ENCODE assay signal across 8 cellular contexts in the genomic region with DNA sequence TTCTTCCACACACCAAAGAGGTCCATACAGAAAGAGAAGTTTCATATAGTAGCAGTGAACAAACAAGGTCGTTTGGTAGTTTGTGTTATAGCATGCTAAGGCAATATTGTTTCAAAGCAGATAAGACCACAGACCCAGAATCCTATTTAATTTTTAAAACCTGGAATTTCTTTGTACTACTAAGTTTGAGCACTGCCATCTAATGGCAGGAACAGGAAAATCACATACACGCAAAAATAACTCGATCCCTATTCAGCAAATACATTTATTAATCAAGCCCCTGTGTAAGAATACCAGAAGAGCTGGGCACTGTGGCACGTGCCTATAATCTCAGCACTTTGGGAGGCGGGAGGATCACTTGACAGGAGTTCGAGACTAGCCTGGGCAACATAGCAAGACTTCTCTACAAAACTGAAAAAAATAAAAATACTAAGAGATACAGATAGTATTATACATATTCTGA. TPM values are rescaled to one million over a fixed set of nuclear protein-coding genes. Genes with fewer than 3 reads are reported as not detected.
DNase-seq lines count a peak whose midpoint lies in the region; ATAC-seq, FAIRE-seq and TF ChIP-seq lines count a peak whose summit lies in the region.

No MANE protein-coding gene starts in this region.

- TF ChIP-seq EP300 in HepG2 (IDR thresholded peaks at IDR 0.05; ENCODE audit: low read depth in 2 of 2, low read length in 2 of 2) (no peak), HepG2 (CRISPR knock-in tag; IDR thresholded peaks at IDR 0.05; ENCODE audit: borderline replicate concordance) (no peak)

- no peak for TF ChIP-seq POLR2A in NB4 (IDR thresholded peaks at IDR 0.05; ENCODE audit: extremely low read depth, insufficient read length)
- no peak for TF ChIP-seq POLR2A in HepG2 (IDR thresholded peaks at IDR 0.05; ENCODE audit: insufficient read depth in 1 of 2, low read depth in 2 of 2, low read length in 2 of 2)

- H3K27ac ChIP-seq in astrocyte (ENCODE audit: low read depth, low read length) (no peak overlapping the region), HepG2 (ENCODE audit: extremely low read length, insufficient read depth, low read length) (no peak overlapping the region), pancreas (no peak overlapping the region)

- H3K4me1 ChIP-seq in astrocyte (ENCODE audit: insufficient read depth, low read length) (peaks cover 6% of the 10 kb centered on the region), HepG2 (ENCODE audit: insufficient read depth, low read length) (peaks cover 35% of the 10 kb centered on the region), pancreas (peaks cover 5 to 14% (median 12%) of the 10 kb centered on the region in 3 donors)

- H3K9me3 Mint-ChIP-seq in astrocyte (ENCODE audit: unreplicated experiment), result no peaks in the 10 kb centered on the region

- peaks cover 20% of the 10 kb centered on the region for H3K79me2 ChIP-seq in astrocyte (ENCODE audit: insufficient read depth, low read length)
- H3K79me2 ChIP-seq in HepG2 (ENCODE audit: insufficient read depth, low read length), result peaks cover 13% of the 10 kb centered on the region

- POLR2A ChIA-PET in HepG2 (lab: Yijun Ruan, JAX), result interaction anchor here (0.9 kb wide), 1 partner anchor 22 kb away, joined by 3 read pairs; no protein-coding TSS in a partner anchor

- intact Hi-C loops in HepG2 (cut with micrococcal nuclease; ENCODE audit: unreplicated experiment) (loop anchor here (10.0 kb wide), 1 partner anchor 251 kb away; no protein-coding TSS in a partner anchor), pancreas (cut with DNase I) (no loop called here), posterior cingulate gyrus (cut with DNase I) (loop anchor here (10.0 kb wide), 1 partner anchor 281 kb away; no protein-coding TSS in a partner anchor)

- no peak overlapping the region for H3K27ac Mint-ChIP-seq in astrocyte (ENCODE audit: unreplicated experiment)

- H3K36me3 ChIP-seq in astrocyte (ENCODE audit: insufficient read depth, low read length), result no peaks in the 10 kb centered on the region
- no peaks in the 10 kb centered on the region for H3K36me3 ChIP-seq in HepG2 (replicated peaks in 1 of 2; ENCODE audit: control insufficient read depth in 1 of 2, insufficient read depth in 2 of 2, low read length in 2 of 2)
- no peaks in the 10 kb centered on the region for H3K36me3 ChIP-seq in pancreas

- no peak overlapping the region for H3K4me2 ChIP-seq in astrocyte (ENCODE audit: low read length)
- peak overlapping the region; percentile 53 for H3K4me2 ChIP-seq in HepG2 (ENCODE audit: low read depth, low read length)

- TF ChIP-seq CTCF in NB4 (IDR thresholded peaks at IDR 0.05; ENCODE audit: low read depth, low read length) (peak; percentile 35), astrocyte (IDR thresholded peaks at IDR 0.05; ENCODE audit: insufficient read depth, low read depth, low read length) (peak; percentile 64), HepG2 (CRISPR knock-in tag; IDR thresholded peaks at IDR 0.05) (peak; percentile 58), pancreas (IDR thresholded peaks at IDR 0.05) (peak in 2 of 4 donors; percentile 42 to 48)

- in situ Hi-C loops in HepG2 (cut with HindIII; ENCODE audit: extremely low pct_ligation_motif_present, low pct_unique_long_range_greater_than_20kb), result no loop called here

- no peaks in the 10 kb centered on the region for H3K36me3 Mint-ChIP-seq in astrocyte (ENCODE audit: low read depth, unreplicated experiment)

- no peaks in the 10 kb centered on the region for H3K27me3 ChIP-seq in astrocyte (ENCODE audit: insufficient read depth, low read length)
- peaks cover 0 to 4% of the 10 kb centered on the region in 2 experiments; a peak in 2 of 5 replicates for H3K27me3 ChIP-seq in HepG2 (ENCODE audit: control insufficient read depth in 1 of 2, insufficient read depth in 2 of 2, low read length in 2 of 2)
- no peaks in the 10 kb centered on the region for H3K27me3 ChIP-seq in pancreas

- TF ChIP-seq RAD21 in HepG2 (CRISPR knock-in tag; IDR thresholded peaks at IDR 0.05), result no peak

- CTCF ChIA-PET in HepG2 (lab: Yijun Ruan, JAX; ENCODE audit: low intra/inter-chr PET ratio, low total read pairs), result no interaction called here

- H3K9me3 ChIP-seq in astrocyte (ENCODE audit: insufficient read depth, low read depth, low read length) (no peaks in the 10 kb centered on the region), HepG2 (ENCODE audit: low read length) (no peaks in the 10 kb centered on the region), pancreas (no peaks in the 10 kb centered on the region)

- peaks cover 2% of the 10 kb centered on the region for H3K27me3 Mint-ChIP-seq in astrocyte (ENCODE audit: low read depth, unreplicated experiment)

- no peak overlapping the region for H3K4me3 Mint-ChIP-seq in astrocyte (ENCODE audit: unreplicated experiment)

- WGBS in HepG2 (ENCODE audit: low lambda C conversion rate), result 0% methylated on average over 6 of the region's 6 CpGs
- WGBS in pancreas, 2 donors, result 2 to 4% methylated on average over 6 of the region's 6 CpGs

- no peak for ATAC-seq in HepG2
- no peak for ATAC-seq in pancreas
- ATAC-seq in HG02642 (IDR thresholded peaks at IDR 0.05; ENCODE audit: poor library complexity, unreplicated experiment), result no peak

- no peak overlapping the region for H3K9ac ChIP-seq in astrocyte (ENCODE audit: low read length)
- H3K9ac ChIP-seq in HepG2 (ENCODE audit: insufficient read depth, low read depth, low read length), result no peak overlapping the region; the same call in 1 of the 2 replicates

- H2AFZ ChIP-seq in astrocyte (ENCODE audit: low read depth, low read length) (no peak overlapping the region), HepG2 (ENCODE audit: low read length) (peak overlapping the region; percentile 76)

- H3K4me3 ChIP-seq in NB4 (ENCODE audit: low read depth, low read length) (no peak overlapping the region), astrocyte (ENCODE audit: insufficient read depth, low read depth, low read length) (no peak overlapping the region), HepG2 (replicated peaks in 1 of 3; ENCODE audit: insufficient read depth in 1 of 3, low read depth in 2 of 3, low read length in 3 of 3) (no peak overlapping the region), pancreas (no peak overlapping the region)

- FAIRE-seq in astrocyte (lab: Jason Lieb, UNC) (no peak), HepG2 (lab: Jason Lieb, UNC) (no peak), pancreas (lab: Jason Lieb, UNC) (no peak)

- peak; percentile 8 for DNase-seq in NCI-H510A treated with DMSO at 0.1 percent for 48 hours (lab: John Stamatoyannopoulos, UW)
- no peak for DNase-seq in NCI-H510A (lab: John Stamatoyannopoulos, UW)
- DNase-seq in NB4 (ENCODE audit: low read depth), result peak; percentile 49
- DNase-seq in astrocyte (ENCODE audit: low read depth), result peak; percentile 10
- DNase-seq in HepG2 (ENCODE audit: low spot score), result peak; percentile 27
- no peak for DNase-seq in pancreas
- DNase-seq in posterior cingulate gyrus, result no peak

- H3K4me1 Mint-ChIP-seq in astrocyte (ENCODE audit: low read depth, unreplicated experiment), result peaks cover 11% of the 10 kb centered on the region

- no peaks in the 10 kb centered on the region for H4K20me1 ChIP-seq in astrocyte (ENCODE audit: insufficient read depth, low read length)
- no peaks in the 10 kb centered on the region for H4K20me1 ChIP-seq in HepG2 (ENCODE audit: insufficient read depth, low read length)

- no TSS peak for BruUV-seq in HepG2 (replicated peaks; lab: Mats Ljungman, UMichigan)

RNA-seq across cellular contexts. Expression of gene BTBD10, which starts 2.9 kb away (rescaled TPM):
- total RNA-seq in astrocyte, result 51.5 and 58.9 TPM in 2 replicates
- 26.6 and 37.0 TPM in 2 replicates for total RNA-seq in HepG2 (2016; rRNA removed; fragmentation: Illumina TruSeq; extraction: Trizol)
- 50.4 and 58.1 TPM in 2 replicates for total RNA-seq in HepG2 (2016; cell fraction: cytosol; rRNA removed; fragmentation: Illumina TruSeq; extraction: Trizol; ENCODE audit: low read depth)
- 25.7 and 37.4 TPM in 2 replicates for total RNA-seq in HepG2 (2016; cell fraction: insoluble cytoplasmic fraction; rRNA removed; fragmentation: Illumina TruSeq; extraction: Trizol)
- 31.8 and 33.6 TPM in 2 replicates for total RNA-seq in HepG2 (2016; cell fraction: membrane; rRNA removed; fragmentation: Illumina TruSeq; extraction: Trizol)
- 16.6 and 16.8 TPM in 2 replicates for total RNA-seq in HepG2 (2016; cell fraction: nucleus; rRNA removed; fragmentation: Illumina TruSeq; extraction: Trizol)
- polyA plus RNA-seq in HepG2 (2011; rRNA removed), result 9.0 and 9.8 TPM in 2 replicates
- polyA plus RNA-seq in HepG2 (2011; cell fraction: cytosol; rRNA removed), result 4.9 and 7.3 TPM in 2 replicates
- 2.9 and 4.9 TPM in 2 replicates for polyA plus RNA-seq in HepG2 (2011; cell fraction: nucleus; rRNA removed)
- 8.5 and 9.6 TPM in 2 replicates for polyA plus RNA-seq in HepG2 (2012)
- polyA plus RNA-seq in HepG2 (2016; cell fraction: cytosol; fragmentation: Illumina TruSeq; extraction: Trizol; ENCODE audit: low read depth), result 3.1 TPM in 2 replicates
- polyA plus RNA-seq in HepG2 (2016; cell fraction: insoluble cytoplasmic fraction; fragmentation: Illumina TruSeq; extraction: Trizol; ENCODE audit: low read depth), result 26.9 and 29.0 TPM in 2 replicates
- 8.0 and 8.4 TPM in 2 replicates for polyA plus RNA-seq in HepG2 (2016; cell fraction: membrane; fragmentation: Illumina TruSeq; extraction: Trizol; ENCODE audit: low read depth)
- 10.4 and 10.9 TPM in 2 replicates for polyA plus RNA-seq in HepG2 (2016; cell fraction: nucleus; fragmentation: Illumina TruSeq; extraction: Trizol; ENCODE audit: insufficient read depth, low read depth)
- 18.5 and 18.6 TPM in 2 replicates for polyA minus RNA-seq in HepG2 (2011; rRNA and poly(A)+ RNA removed; ENCODE audit: low replicate concordance)
- 13.4 and 16.3 TPM in 2 replicates for polyA minus RNA-seq in HepG2 (2011; cell fraction: cytosol; rRNA and poly(A)+ RNA removed)
- polyA minus RNA-seq in HepG2 (2011; cell fraction: nucleus; rRNA and poly(A)+ RNA removed), result 27.8 and 29.5 TPM in 2 replicates
- total RNA-seq in pancreas, result 10 to 100 TPM in 2 of 6 donors, 1 to 10 TPM in 4; 5.6 to 15.9 (median 7.6) TPM
- 1 to 10 TPM; 4.6 to 8.7 TPM for polyA plus RNA-seq in pancreas

RNA-seq across cellular contexts. Expression of gene PTH, which starts 29.9 kb away (rescaled TPM):
- not detected in 2 replicates for total RNA-seq in astrocyte
- not detected in 2 replicates for total RNA-seq in HepG2 (2016; rRNA removed; fragmentation: Illumina TruSeq; extraction: Trizol)
- not detected in 2 replicates for total RNA-seq in HepG2 (2016; cell fraction: cytosol; rRNA removed; fragmentation: Illumina TruSeq; extraction: Trizol; ENCODE audit: low read depth)
- total RNA-seq in HepG2 (2016; cell fraction: insoluble cytoplasmic fraction; rRNA removed; fragmentation: Illumina TruSeq; extraction: Trizol), result not detected in 2 replicates
- total RNA-seq in HepG2 (2016; cell fraction: membrane; rRNA removed; fragmentation: Illumina TruSeq; extraction: Trizol), result not detected in 2 replicates
- total RNA-seq in HepG2 (2016; cell fraction: nucleus; rRNA removed; fragmentation: Illumina TruSeq; extraction: Trizol), result not detected in 2 replicates
- not detected in 2 replicates for polyA plus RNA-seq in HepG2 (2011; rRNA removed)
- not detected in 2 replicates for polyA plus RNA-seq in HepG2 (2011; cell fraction: cytosol; rRNA removed)
- polyA plus RNA-seq in HepG2 (2011; cell fraction: nucleus; rRNA removed), result not detected in 2 replicates
- not detected in 2 replicates for polyA plus RNA-seq in HepG2 (2012)
- not detected in 2 replicates for polyA plus RNA-seq in HepG2 (2016; cell fraction: cytosol; fragmentation: Illumina TruSeq; extraction: Trizol; ENCODE audit: low read depth)
- polyA plus RNA-seq in HepG2 (2016; cell fraction: insoluble cytoplasmic fraction; fragmentation: Illumina TruSeq; extraction: Trizol; ENCODE audit: low read depth), result not detected in 2 replicates
- polyA plus RNA-seq in HepG2 (2016; cell fraction: membrane; fragmentation: Illumina TruSeq; extraction: Trizol; ENCODE audit: low read depth), result not detected in 2 replicates
- not detected in 2 replicates for polyA plus RNA-seq in HepG2 (2016; cell fraction: nucleus; fragmentation: Illumina TruSeq; extraction: Trizol; ENCODE audit: insufficient read depth, low read depth)
- not detected in 2 replicates for polyA minus RNA-seq in HepG2 (2011; rRNA and poly(A)+ RNA removed; ENCODE audit: low replicate concordance)
- polyA minus RNA-seq in HepG2 (2011; cell fraction: cytosol; rRNA and poly(A)+ RNA removed), result not detected in 2 replicates
- not detected in 2 replicates for polyA minus RNA-seq in HepG2 (2011; cell fraction: nucleus; rRNA and poly(A)+ RNA removed)
- total RNA-seq in pancreas, result under 1 TPM in 1 of 6 donors, not detected in 5; 0.20 TPM
- not detected for polyA plus RNA-seq in pancreas

Comparison
In these comparisons a context has a peak if more than half of its experiments do, and no peak if none do; other contexts are left out.
1. DNase-seq: peak in NCI-H510A treated with DMSO at 0.1 percent for 48 hours (single experiment), NB4 (single experiment), astrocyte (single experiment) and HepG2 (single experiment); none in NCI-H510A (single experiment), pancreas (0 of 6) and posterior cingulate gyrus (0 of 10).
2. intact Hi-C loops: an anchor here in HepG2 (10.0 kb wide) and posterior cingulate gyrus (10.0 kb wide); none called in pancreas.